25 cellular contexts compared by ENCODE assay signal in genomic region chr2:21658907-21659306, GRCh38.
"Had no signal": no experiment of that assay in that cellular context is flagged by ENCODE, and none has a peak within 500 bp of the region (broad histone marks: within the 10 kb centered on the region; RNA-seq: fewer than 3 reads in every experiment).

No MANE protein-coding gene starts in this region.

- H3K36me3 ChIP-seq: colonic mucosa, gastroesophageal sphincter, thoracic aorta had no signal

- H3K27ac Mint-ChIP-seq: activated CD4-positive, alpha-beta T cell treated with anti-CD3 and anti-CD28 coated beads for 36 hours; activated CD8-positive, alpha-beta memory T cell treated with anti-CD3 and anti-CD28 coated beads, Interleukin-2, amount 10 ng/mL, durations not matched to agents 7 days and 5 days; activated CD8-positive, alpha-beta T cell treated with anti-CD3 and anti-CD28 coated beads, Interleukin-2, amount 10 ng/mL, durations not matched to agents 7 days and 5 days; activated naive CD4-positive, alpha-beta T cell treated with anti-CD3 and anti-CD28 coated beads, Interleukin-2, amount 50 U/mL, for 72 hours; activated T-cell treated with anti-CD3 and anti-CD28 coated beads, Interleukin-2, amount 50 U/mL, for 72 hours; effector memory CD8-positive, alpha-beta T cell; naive thymus-derived CD4-positive, alpha-beta T cell; stimulated activated effector memory CD8-positive, alpha-beta T cell treated with anti-CD3 and anti-CD28 coated beads, Interleukin-12 subunit alpha, Interleukin-12 subunit beta, amount 100 ng/mL, for 72 hours; stimulated activated naive CD8-positive, alpha-beta T cell treated with anti-CD3 and anti-CD28 coated beads, Interleukin-15, Interleukin-2, amounts not matched to agents 100 ng/mL and 50 ng/mL, for 24 hours had no signal

- H3K4me1 ChIP-seq: body of pancreas, colonic mucosa, gastroesophageal sphincter had no signal

- H3K4me3 Mint-ChIP-seq: activated CD4-positive, alpha-beta T cell treated with anti-CD3 and anti-CD28 coated beads for 36 hours; activated CD8-positive, alpha-beta memory T cell treated with anti-CD3 and anti-CD28 coated beads, Interleukin-2, amount 10 ng/mL, durations not matched to agents 7 days and 5 days; activated CD8-positive, alpha-beta T cell treated with anti-CD3 and anti-CD28 coated beads, Interleukin-2, amount 10 ng/mL, durations not matched to agents 7 days and 5 days; activated T-cell treated with anti-CD3 and anti-CD28 coated beads, Interleukin-2, amount 50 U/mL, for 72 hours; effector memory CD8-positive, alpha-beta T cell; naive thymus-derived CD4-positive, alpha-beta T cell; stimulated activated effector memory CD8-positive, alpha-beta T cell treated with anti-CD3 and anti-CD28 coated beads, Interleukin-12 subunit alpha, Interleukin-12 subunit beta, amount 100 ng/mL, for 72 hours; stimulated activated naive CD8-positive, alpha-beta T cell treated with anti-CD3 and anti-CD28 coated beads, Interleukin-15, Interleukin-2, amounts not matched to agents 100 ng/mL and 50 ng/mL, for 24 hours had no signal

- DNase-seq: activated CD4-positive, alpha-beta T cell treated with anti-CD3 and anti-CD28 coated beads for 36 hours; activated CD4-positive, CD25-positive, alpha-beta regulatory T cell; activated CD8-positive, alpha-beta memory T cell treated with anti-CD3 and anti-CD28 coated beads, Interleukin-2, amount 10 ng/mL, durations not matched to agents 7 days and 5 days; activated CD8-positive, alpha-beta T cell treated with anti-CD3 and anti-CD28 coated beads, Interleukin-2, amount 10 ng/mL, durations not matched to agents 7 days and 5 days; activated naive CD4-positive, alpha-beta T cell; activated T-cell treated with anti-CD3 and anti-CD28 coated beads, Interleukin-2, amount 50 U/mL, for 72 hours; aorta; body of pancreas; cerebellar nuclear complex; colonic mucosa; dorsolateral prefrontal cortex; effector memory CD8-positive, alpha-beta T cell; hippocampal formation; midbrain; naive thymus-derived CD4-positive, alpha-beta T cell; posterior cingulate gyrus; right cardiac atrium; stimulated activated CD4-positive, alpha-beta T cell treated with anti-CD3 and anti-CD28 coated beads, Interleukin-12 subunit alpha, Interleukin-12 subunit beta, amount 100 ng/mL, for 4 hours; stimulated activated CD4-positive, alpha-beta T cell treated with anti-CD3 and anti-CD28 coated beads, Interleukin-4, amount 100 ng/mL, for 1 hour; trophoblast cell had no signal

- H3K36me3 Mint-ChIP-seq: activated CD8-positive, alpha-beta memory T cell treated with anti-CD3 and anti-CD28 coated beads, Interleukin-2, amount 10 ng/mL, durations not matched to agents 7 days and 5 days; activated naive CD4-positive, alpha-beta T cell treated with anti-CD3 and anti-CD28 coated beads, Interleukin-2, amount 50 U/mL, for 72 hours; naive thymus-derived CD4-positive, alpha-beta T cell; stimulated activated effector memory CD8-positive, alpha-beta T cell treated with anti-CD3 and anti-CD28 coated beads, Interleukin-12 subunit alpha, Interleukin-12 subunit beta, amount 100 ng/mL, for 72 hours had no signal

- H3K27me3 ChIP-seq: body of pancreas, colonic mucosa, dorsolateral prefrontal cortex, gastroesophageal sphincter had no signal

- H3K27ac ChIP-seq: body of pancreas, colonic mucosa, gastroesophageal sphincter, thoracic aorta had no signal

- H3K9me3 ChIP-seq: body of pancreas, colonic mucosa, gastroesophageal sphincter, thoracic aorta had no signal

- H3K4me1 Mint-ChIP-seq: activated CD4-positive, alpha-beta T cell treated with anti-CD3 and anti-CD28 coated beads for 36 hours; activated CD8-positive, alpha-beta memory T cell treated with anti-CD3 and anti-CD28 coated beads, Interleukin-2, amount 10 ng/mL, durations not matched to agents 7 days and 5 days; naive thymus-derived CD4-positive, alpha-beta T cell; stimulated activated effector memory CD8-positive, alpha-beta T cell treated with anti-CD3 and anti-CD28 coated beads, Interleukin-12 subunit alpha, Interleukin-12 subunit beta, amount 100 ng/mL, for 72 hours had no signal

- H3K27me3 Mint-ChIP-seq: activated CD4-positive, alpha-beta T cell treated with anti-CD3 and anti-CD28 coated beads for 36 hours; activated CD8-positive, alpha-beta memory T cell treated with anti-CD3 and anti-CD28 coated beads, Interleukin-2, amount 10 ng/mL, durations not matched to agents 7 days and 5 days; effector memory CD8-positive, alpha-beta T cell; naive thymus-derived CD4-positive, alpha-beta T cell; stimulated activated naive CD8-positive, alpha-beta T cell treated with anti-CD3 and anti-CD28 coated beads, Interleukin-15, Interleukin-2, amounts not matched to agents 100 ng/mL and 50 ng/mL, for 24 hours had no signal

- H3K4me3 ChIP-seq: body of pancreas, colonic mucosa, dorsolateral prefrontal cortex, gastroesophageal sphincter, thoracic aorta had no signal
